ENCODE assay signal across 14 cellular contexts in genomic region chr9:69785757-69786156, GRCh38. TPM values are rescaled to one million over a fixed set of nuclear protein-coding genes. Genes with fewer than 3 reads are reported as not detected.
DNase-seq lines count a peak whose midpoint lies in the region; TF ChIP-seq lines count a peak whose summit lies in the region.
"Had no signal": no experiment of that assay in that cellular context is flagged by ENCODE, and none has a peak within 500 bp of the region (broad histone marks: within the 10 kb centered on the region; RNA-seq: fewer than 3 reads in every experiment).

No MANE protein-coding gene starts in this region.

- in situ Hi-C loops in transverse colon (cut with MboI; ENCODE audit: low pct_ligation_motif_present in 1 of 4, low pct_unique_long_range_greater_than_20kb in 1 of 4, low sequenced_read_pairs in 3 of 4), result loop anchor here in 1 of 4 donors (25.0 kb wide), 1 partner anchor 98 kb away; no protein-coding TSS in a partner anchor

- no peak overlapping the region for H3K4me3 ChIP-seq in HEK293 (ENCODE audit: low read depth, low read length)
- no peak overlapping the region for H3K4me3 ChIP-seq in transverse colon
- H3K4me3 ChIP-seq in vagina, result no peak overlapping the region
- H3K4me3 ChIP-seq: lung, upper lobe of left lung had no signal

- H3K36me3 ChIP-seq in HEK293 (ENCODE audit: control insufficient read depth in 2 of 2, insufficient read depth in 1 of 2, low read length in 2 of 2) (no peaks in the 10 kb centered on the region), transverse colon (no peaks in the 10 kb centered on the region), vagina (no peaks in the 10 kb centered on the region)
- H3K36me3 ChIP-seq: upper lobe of left lung had no signal

- POLR2A ChIA-PET in HEK293 (lab: Yijun Ruan, JAX), result no interaction called here

- TF ChIP-seq CTCF in HEK293 (tag by site-specific recombination; IDR thresholded peaks at IDR 0.05), result no peak
- no peak for TF ChIP-seq CTCF in transverse colon (IDR thresholded peaks at IDR 0.05)
- TF ChIP-seq CTCF in vagina (IDR thresholded peaks at IDR 0.05), result no peak

- intact Hi-C loops in transverse colon (cut with DNase I; ENCODE audit: low total_unique reads), result no loop called here
- intact Hi-C loops in vagina (cut with DNase I), result no loop called here

- H3K9me3 ChIP-seq in HEK293 (ENCODE audit: control insufficient read depth, insufficient read depth, low read depth, low read length) (no peaks in the 10 kb centered on the region), transverse colon (no peaks in the 10 kb centered on the region), vagina (no peaks in the 10 kb centered on the region)
- H3K9me3 ChIP-seq: upper lobe of left lung had no signal

- peak; percentile 36 for DNase-seq in AG08396 (ENCODE audit: low spot score)
- DNase-seq in astrocyte of the hippocampus (ENCODE audit: low read depth, low spot score), result peak; percentile 61
- peak; percentile 53 for DNase-seq in iPS-NIHi7 (ENCODE audit: extremely low spot score)
- DNase-seq in transverse colon, result no peak
- no peak for DNase-seq in NOMO-1 treated with DMSO at 0.1 percent for 48 hours (lab: John Stamatoyannopoulos, UW; ENCODE audit: unreplicated experiment)
- DNase-seq in vagina (ENCODE audit: extremely low spot score in 2 of 2), result no peak
- DNase-seq in midbrain (lab: John Stamatoyannopoulos, UW), result no peak
- DNase-seq: activated CD8-positive, alpha-beta T cell treated with anti-CD3 and anti-CD28 coated beads for 36 hours; activated naive CD4-positive, alpha-beta T cell treated with anti-CD3 and anti-CD28 coated beads, Interleukin-2, amount 50 U/mL, for 16 hours; Karpas-422; upper lobe of left lung had no signal

- CTCF ChIA-PET in HEK293 (lab: Yijun Ruan, JAX), result interaction anchor here (0.5 to 0.8 kb wide), 3 partner anchors 23 to 114 kb away, joined by 3 read pairs; no protein-coding TSS in a partner anchor

- H3K27me3 ChIP-seq in transverse colon (peaks cover 3% of the 10 kb centered on the region), vagina (no peaks in the 10 kb centered on the region)
- H3K27me3 ChIP-seq: upper lobe of left lung had no signal

- TF ChIP-seq EP300 in transverse colon (IDR thresholded peaks at IDR 0.05; ENCODE audit: low read depth), result no peak

- H3K27ac ChIP-seq in HEK293 (ENCODE audit: extremely low read depth, low read depth, low read length) (no peak overlapping the region), transverse colon (no peak overlapping the region), vagina (no peak overlapping the region)
- H3K27ac ChIP-seq: upper lobe of left lung had no signal

- no peaks in the 10 kb centered on the region for H3K4me1 ChIP-seq in HEK293 (ENCODE audit: control insufficient read depth, insufficient read depth, low read length)
- no peaks in the 10 kb centered on the region for H3K4me1 ChIP-seq in transverse colon
- no peaks in the 10 kb centered on the region for H3K4me1 ChIP-seq in vagina
- H3K4me1 ChIP-seq: upper lobe of left lung had no signal

- no peak for TF ChIP-seq POLR2A in transverse colon (IDR thresholded peaks at IDR 0.05)
- no peak for TF ChIP-seq POLR2A in vagina (IDR thresholded peaks at IDR 0.05)

TF ChIP-seq in HEK293, 187 proteins besides CTCF, POLR2A, EP300 and RAD21:
- TF ChIP-seq ZNF704 (tag by site-specific recombination; IDR thresholded peaks at IDR 0.05), result no peak
- TF ChIP-seq ZNF148 (tag by site-specific recombination; IDR thresholded peaks at IDR 0.05; ENCODE audit: borderline replicate concordance), result no peak
- no peak for TF ChIP-seq SCRT2 (tag by site-specific recombination; IDR thresholded peaks at IDR 0.05)
- no peak for TF ChIP-seq EGR2 (tag by site-specific recombination; IDR thresholded peaks at IDR 0.05; ENCODE audit: low read depth)
- TF ChIP-seq ZNF623 (tag by site-specific recombination; IDR thresholded peaks at IDR 0.05), result no peak
- TF ChIP-seq ZNF837 (tag by site-specific recombination; IDR thresholded peaks at IDR 0.05), result no peak
- peak; percentile 97 for TF ChIP-seq ZNF677 (tag by site-specific recombination; IDR thresholded peaks at IDR 0.05)
- no peak for TF ChIP-seq ZNF223 (tag by site-specific recombination; IDR thresholded peaks at IDR 0.05)
- TF ChIP-seq HOXA7 (CRISPR knock-in tag; IDR thresholded peaks at IDR 0.05; ENCODE audit: borderline replicate concordance), result no peak
- peak; percentile 71 for TF ChIP-seq REST (tag by site-specific recombination; IDR thresholded peaks at IDR 0.05)
- TF ChIP-seq ZNF629 (tag by site-specific recombination; IDR thresholded peaks at IDR 0.05), result no peak

RNA-seq across cellular contexts. Expression of gene PTAR1, which starts 25.9 kb away (rescaled TPM):
- 100 to 1,000 TPM in 1 of 4 donors, 10 to 100 TPM in 3; 30.8 to 131 (median 94.5) TPM for total RNA-seq in transverse colon
- 56.5 TPM for total RNA-seq in vagina

RNA-seq across cellular contexts. Expression of gene CFAP95, which starts 34.9 kb away (rescaled TPM):
- total RNA-seq in transverse colon (under 1 TPM in 1 of 4 donors, not detected in 3; 0.68 TPM), vagina (not detected)
- total RNA-seq: activated CD8-positive, alpha-beta T cell treated with anti-CD3 and anti-CD28 coated beads for 36 hours; NCI-H460 had no signal

Comparison
In these comparisons a context has a peak if more than half of its experiments do, and no peak if none do; other contexts are left out.
1. DNase-seq: peak in AG08396 (single experiment), astrocyte of the hippocampus (single experiment) and iPS-NIHi7 (single experiment); none in transverse colon (single experiment), NOMO-1 treated with DMSO at 0.1 percent for 48 hours (single experiment), vagina (0 of 2) and midbrain (single experiment).